Comparison of ENCODE assay signal across 8 cellular contexts in genomic region chr4:131976133-131977002, GRCh38.
DNase-seq lines count a peak whose midpoint lies in the region; ATAC-seq, FAIRE-seq and TF ChIP-seq lines count a peak whose summit lies in the region.
"Not testable (repeated sequence)": the region's sequence is repeated elsewhere in the genome, so short reads cannot be mapped to it uniquely, and the experiment has no call there.

No MANE protein-coding gene starts in this region.

- CTCF ChIA-PET in CD8-positive, alpha-beta memory T cell (lab: Charles Lee); activated CD8-positive, alpha-beta T cell treated with anti-CD3 and anti-CD28 coated beads for 36 hours (lab: Charles Lee): not testable (repeated sequence)

- not testable (repeated sequence) for TF ChIP-seq POLR2A in testis (IDR thresholded peaks at IDR 0.05)

- not testable (repeated sequence) for H3K4me3 ChIP-seq in CD8-positive, alpha-beta memory T cell (ENCODE audit: low read length); right cardiac atrium (ENCODE audit: low read length)
- H3K4me3 ChIP-seq in pancreas (peak overlapping the region in 1 of 4 donors; percentile 30), testis (peak overlapping the region; percentile 49)

- H3K27me3 Mint-ChIP-seq in CD8-positive, alpha-beta memory T cell; activated CD8-positive, alpha-beta T cell treated with anti-CD3 and anti-CD28 coated beads for 36 hours; activated naive CD8-positive, alpha-beta T cell treated with anti-CD3 and anti-CD28 coated beads, Interleukin-2, amount 50 U/mL, for 24 hours; dendritic cell treated with granulocyte-macrophage colony-stimulating factor and Interleukin-4, amounts not matched to agents 40 ng/mL and 50 ng/mL, for 4 days: not testable (repeated sequence)

- peak overlapping the region in 5 of 7 donors; percentile 49 to 76 (median 74) for H3K4me3 Mint-ChIP-seq in CD8-positive, alpha-beta memory T cell
- peak overlapping the region; percentile 73 for H3K4me3 Mint-ChIP-seq in activated CD8-positive, alpha-beta T cell treated with anti-CD3 and anti-CD28 coated beads for 36 hours
- H3K4me3 Mint-ChIP-seq in activated naive CD8-positive, alpha-beta T cell treated with anti-CD3 and anti-CD28 coated beads, Interleukin-2, amount 50 U/mL, for 24 hours, result peak overlapping the region; percentile 58
- peak overlapping the region; percentile 75 for H3K4me3 Mint-ChIP-seq in dendritic cell treated with granulocyte-macrophage colony-stimulating factor and Interleukin-4, amounts not matched to agents 40 ng/mL and 50 ng/mL, for 4 days

- not testable (repeated sequence) for TF ChIP-seq CTCF in activated CD8-positive, alpha-beta T cell treated with anti-CD3 and anti-CD28 coated beads for 36 hours (IDR thresholded peaks at IDR 0.05); pancreas (IDR thresholded peaks at IDR 0.05); testis (IDR thresholded peaks at IDR 0.05)

- H3K9me3 ChIP-seq in CD8-positive, alpha-beta memory T cell (ENCODE audit: low read length); right cardiac atrium (ENCODE audit: control insufficient read depth, low read length); pancreas; testis: not testable (repeated sequence)

- H3K27ac Mint-ChIP-seq in CD8-positive, alpha-beta memory T cell; activated naive CD8-positive, alpha-beta T cell treated with anti-CD3 and anti-CD28 coated beads, Interleukin-2, amount 50 U/mL, for 24 hours: not testable (repeated sequence)
- H3K27ac Mint-ChIP-seq in activated CD8-positive, alpha-beta T cell treated with anti-CD3 and anti-CD28 coated beads for 36 hours, result peak overlapping the region; percentile 61
- peak overlapping the region; percentile 57 for H3K27ac Mint-ChIP-seq in dendritic cell treated with granulocyte-macrophage colony-stimulating factor and Interleukin-4, amounts not matched to agents 40 ng/mL and 50 ng/mL, for 4 days

- intact Hi-C loops in activated CD8-positive, alpha-beta T cell treated with anti-CD3 and anti-CD28 coated beads for 36 hours (cut with micrococcal nuclease); dendritic cell treated with granulocyte-macrophage colony-stimulating factor and Interleukin-4, amounts not matched to agents 40 ng/mL and 50 ng/mL, for 4 days (cut with micrococcal nuclease); right cardiac atrium (cut with DNase I); pancreas (cut with DNase I); testis (cut with DNase I; ENCODE audit: low total_unique reads): not testable (repeated sequence)

- not testable (repeated sequence) for H3K4me1 ChIP-seq in CD8-positive, alpha-beta memory T cell (ENCODE audit: insufficient read depth, low read length); right cardiac atrium (ENCODE audit: control insufficient read depth, insufficient read depth, low read length); pancreas; testis

- H3K9me3 Mint-ChIP-seq in CD8-positive, alpha-beta memory T cell, result peaks cover 7 to 31% (median 15%) of the 10 kb centered on the region in 5 donors
- peaks cover 20% of the 10 kb centered on the region for H3K9me3 Mint-ChIP-seq in activated CD8-positive, alpha-beta T cell treated with anti-CD3 and anti-CD28 coated beads for 36 hours
- H3K9me3 Mint-ChIP-seq in activated naive CD8-positive, alpha-beta T cell treated with anti-CD3 and anti-CD28 coated beads, Interleukin-2, amount 50 U/mL, for 24 hours, result peaks cover 12% of the 10 kb centered on the region
- H3K9me3 Mint-ChIP-seq in dendritic cell treated with granulocyte-macrophage colony-stimulating factor and Interleukin-4, amounts not matched to agents 40 ng/mL and 50 ng/mL, for 4 days, result peaks cover 45% of the 10 kb centered on the region

- 88% methylated on average over 65 of the region's 71 CpGs for WGBS in right cardiac atrium
- WGBS in pancreas, 2 donors, result 71 to 82% methylated on average over 65 to 67 of the region's 71 CpGs
- 77 to 90% methylated on average over 17 to 59 of the region's 71 CpGs for WGBS in testis, 2 donors

- H3K36me3 ChIP-seq in CD8-positive, alpha-beta memory T cell (ENCODE audit: insufficient read depth, low read length); pancreas; testis (ENCODE audit: low read depth, missing control alignments): not testable (repeated sequence)

- not testable (repeated sequence) for H3K27ac ChIP-seq in CD8-positive, alpha-beta memory T cell (ENCODE audit: low read depth, low read length); right cardiac atrium (ENCODE audit: low read length); pancreas; testis

- POLR2A ChIA-PET in CD8-positive, alpha-beta memory T cell (lab: Charles Lee); activated CD8-positive, alpha-beta T cell treated with anti-CD3 and anti-CD28 coated beads for 36 hours (lab: Charles Lee): not testable (repeated sequence)

- DNase-seq in CD8-positive, alpha-beta memory T cell, result peak in 3 of 5 donors; percentile 1 to 53 (median 24)
- DNase-seq in NCI-H2081 (lab: John Stamatoyannopoulos, UW), result peak; percentile 52 to 69
- DNase-seq in activated CD8-positive, alpha-beta T cell treated with anti-CD3 and anti-CD28 coated beads for 36 hours; activated naive CD8-positive, alpha-beta T cell treated with anti-CD3 and anti-CD28 coated beads, Interleukin-2, amount 50 U/mL, for 24 hours: not testable (repeated sequence)
- peak; percentile 12 to 68 (median 68) for DNase-seq in right cardiac atrium
- DNase-seq in pancreas, result peak in 5 of 6 donors; percentile 22 to 65 (median 43)
- DNase-seq in testis, result peak; percentile 37

- not testable (repeated sequence) for H3K36me3 Mint-ChIP-seq in CD8-positive, alpha-beta memory T cell; activated CD8-positive, alpha-beta T cell treated with anti-CD3 and anti-CD28 coated beads for 36 hours (ENCODE audit: low read depth); activated naive CD8-positive, alpha-beta T cell treated with anti-CD3 and anti-CD28 coated beads, Interleukin-2, amount 50 U/mL, for 24 hours (ENCODE audit: low read depth); dendritic cell treated with granulocyte-macrophage colony-stimulating factor and Interleukin-4, amounts not matched to agents 40 ng/mL and 50 ng/mL, for 4 days (ENCODE audit: low read depth)

- not testable (repeated sequence) for H3K27me3 ChIP-seq in CD8-positive, alpha-beta memory T cell (ENCODE audit: insufficient read depth, low read length, poor library complexity, severe bottlenecking); right cardiac atrium (ENCODE audit: control insufficient read depth, insufficient read depth); pancreas; testis

- FAIRE-seq in pancreas (lab: Jason Lieb, UNC), result not testable (repeated sequence)

- H3K4me1 Mint-ChIP-seq in CD8-positive, alpha-beta memory T cell; activated CD8-positive, alpha-beta T cell treated with anti-CD3 and anti-CD28 coated beads for 36 hours (ENCODE audit: low read depth); activated naive CD8-positive, alpha-beta T cell treated with anti-CD3 and anti-CD28 coated beads, Interleukin-2, amount 50 U/mL, for 24 hours; dendritic cell treated with granulocyte-macrophage colony-stimulating factor and Interleukin-4, amounts not matched to agents 40 ng/mL and 50 ng/mL, for 4 days (ENCODE audit: low read depth): not testable (repeated sequence)

- ATAC-seq in activated CD8-positive, alpha-beta T cell treated with anti-CD3 and anti-CD28 coated beads for 36 hours; activated naive CD8-positive, alpha-beta T cell treated with anti-CD3 and anti-CD28 coated beads, Interleukin-2, amount 50 U/mL, for 24 hours; right cardiac atrium; pancreas: not testable (repeated sequence)
